ENCODE assay signal across 8 cellular contexts in genomic region chr1:116374340-116375164, GRCh38. TPM values are rescaled to one million over a fixed set of nuclear protein-coding genes. Genes with fewer than 3 reads are reported as not detected.
DNase-seq lines count a peak whose midpoint lies in the region; ATAC-seq, FAIRE-seq and TF ChIP-seq lines count a peak whose summit lies in the region.

No MANE protein-coding gene starts in this region.

- H3K4me3 ChIP-seq in A549, result peak overlapping the region; percentile 99
- H3K4me3 ChIP-seq in heart left ventricle, result peak overlapping the region; percentile 73 to 95 (median 88)
- peak overlapping the region; percentile 63 to 99 (median 96) for H3K4me3 ChIP-seq in sigmoid colon

- intact Hi-C loops in activated T-helper 2 cell treated with anti-CD3 and anti-CD28 coated beads, Interferon-gamma antibody, Interleukin-2, Interleukin-4, amounts not matched to agents 10 μg/mL and 5 μg/mL and 100 μg/mL, durations not matched to agents 14 hours and 24 hours and 36 hours (cut with micrococcal nuclease), result loop anchor here (5.0 to 10.0 kb wide), 11 partner anchors 63 to 1553 kb away; partner anchors contain the start of genes CD101, GDAP2, TENT5C and WDR3
- intact Hi-C loops in heart left ventricle (cut with DNase I) (loop anchor here in 8 of 10 donors (5.0 to 10.0 kb wide), 9 partner anchors 38 to 222 kb away; partner anchors contain the start of gene CD58 (in 2 of the 8)), sigmoid colon (cut with DNase I) (loop anchor here (5.0 to 10.0 kb wide), 3 partner anchors 198 to 540 kb away; partner anchors contain the start of gene CD58)

- ATAC-seq in A549, result no peak
- no peak for ATAC-seq in heart left ventricle
- no peak for ATAC-seq in HG03469 (IDR thresholded peaks at IDR 0.05; ENCODE audit: unreplicated experiment)
- no peak for ATAC-seq in HG03159 (IDR thresholded peaks at IDR 0.05; ENCODE audit: unreplicated experiment)

- H3K36me3 Mint-ChIP-seq in HFFc6 (ENCODE audit: low read depth), result no peaks in the 10 kb centered on the region; the same call in 1 of the 2 replicates
- H3K36me3 Mint-ChIP-seq in activated T-helper 2 cell treated with anti-CD3 and anti-CD28 coated beads, Interferon-gamma antibody, Interleukin-2, Interleukin-4, amounts not matched to agents 10 μg/mL and 5 μg/mL and 100 μg/mL, durations not matched to agents 14 hours and 24 hours and 36 hours (ENCODE audit: low read depth), result peaks cover 28% of the 10 kb centered on the region

- TF ChIP-seq CTCF in A549 (IDR thresholded peaks at IDR 0.05) (no peak), HFFc6 (IDR thresholded peaks at IDR 0.05) (no peak), heart left ventricle (IDR thresholded peaks at IDR 0.05) (no peak), sigmoid colon (IDR thresholded peaks at IDR 0.05) (no peak)

- 58% methylated on average over 26 of the region's 26 CpGs for WGBS in A549 (ENCODE audit: missing lambda C conversion rate)
- WGBS in heart left ventricle, 4 donors, result 9 to 22% (median 12%) methylated on average over 22 to 26 of the region's 26 CpGs
- WGBS in sigmoid colon, 2 donors, result 4 to 19% methylated on average over 26 of the region's 26 CpGs

- H3K27me3 Mint-ChIP-seq in HFFc6 (ENCODE audit: insufficient read depth), result peaks cover 13% of the 10 kb centered on the region
- H3K27me3 Mint-ChIP-seq in activated T-helper 2 cell treated with anti-CD3 and anti-CD28 coated beads, Interferon-gamma antibody, Interleukin-2, Interleukin-4, amounts not matched to agents 10 μg/mL and 5 μg/mL and 100 μg/mL, durations not matched to agents 14 hours and 24 hours and 36 hours (ENCODE audit: low read depth), result peaks cover 23% of the 10 kb centered on the region

- H3K4me2 ChIP-seq in A549, result peak overlapping the region; percentile 93

- H3K9me3 Mint-ChIP-seq in HFFc6, result no peaks in the 10 kb centered on the region
- no peaks in the 10 kb centered on the region for H3K9me3 Mint-ChIP-seq in activated T-helper 2 cell treated with anti-CD3 and anti-CD28 coated beads, Interferon-gamma antibody, Interleukin-2, Interleukin-4, amounts not matched to agents 10 μg/mL and 5 μg/mL and 100 μg/mL, durations not matched to agents 14 hours and 24 hours and 36 hours

- H3K27ac Mint-ChIP-seq in HFFc6, result peak overlapping the region; percentile 89
- H3K27ac Mint-ChIP-seq in activated T-helper 2 cell treated with anti-CD3 and anti-CD28 coated beads, Interferon-gamma antibody, Interleukin-2, Interleukin-4, amounts not matched to agents 10 μg/mL and 5 μg/mL and 100 μg/mL, durations not matched to agents 14 hours and 24 hours and 36 hours, result peak overlapping the region; percentile 87

- POLR2A ChIA-PET in A549 (lab: Yijun Ruan, JAX), result no interaction called here

- no peak for TF ChIP-seq EP300 in A549 (IDR thresholded peaks at IDR 0.05)
- no peak for TF ChIP-seq EP300 in sigmoid colon (IDR thresholded peaks at IDR 0.05)

- CTCF ChIA-PET in A549 (lab: Yijun Ruan, JAX), result interaction anchor here (1.5 kb wide), 1 partner anchor 125 kb away, joined by 4 read pairs; no protein-coding TSS in a partner anchor

- TF ChIP-seq RAD21 in A549 (conservative IDR thresholded peaks at IDR 0.05 in 1 of 2, IDR thresholded peaks at IDR 0.05 in 1 of 2), result no peak

- TF ChIP-seq POLR2A in A549 (IDR thresholded peaks at IDR 0.05; ENCODE audit: low read length), result no peak
- TF ChIP-seq POLR2A in heart left ventricle (IDR thresholded peaks at IDR 0.05), result no peak
- TF ChIP-seq POLR2A in sigmoid colon (IDR thresholded peaks at IDR 0.05), result no peak

- H3K4me3 Mint-ChIP-seq in HFFc6, result peak overlapping the region; percentile 98
- H3K4me3 Mint-ChIP-seq in activated T-helper 2 cell treated with anti-CD3 and anti-CD28 coated beads, Interferon-gamma antibody, Interleukin-2, Interleukin-4, amounts not matched to agents 10 μg/mL and 5 μg/mL and 100 μg/mL, durations not matched to agents 14 hours and 24 hours and 36 hours (ENCODE audit: low read depth), result peak overlapping the region; percentile 95

- H3K9me3 ChIP-seq in A549 (no peaks in the 10 kb centered on the region), heart left ventricle (no peaks in the 10 kb centered on the region), sigmoid colon (no peaks in the 10 kb centered on the region)

- H3K4me1 ChIP-seq in A549, result peaks cover 51% of the 10 kb centered on the region
- peaks cover 7 to 66% (median 57%) of the 10 kb centered on the region in 12 donors for H3K4me1 ChIP-seq in heart left ventricle
- H3K4me1 ChIP-seq in sigmoid colon, result peaks cover 0 to 62% (median 57%) of the 10 kb centered on the region in 4 donors

- H3K27me3 ChIP-seq in heart left ventricle (no peaks in the 10 kb centered on the region), sigmoid colon (no peaks in the 10 kb centered on the region)

- DNase-seq in A549 (ENCODE audit: low read depth in 1 of 2, low spot score in 1 of 2) (no peak), HFFc6 (no peak), heart left ventricle (peak in 1 of 5 donors; percentile 34), sigmoid colon (no peak), hepatic stellate cell (ENCODE audit: low spot score) (no peak)
- no peak for DNase-seq in activated T-helper 2 cell treated with anti-CD3 and anti-CD28 coated beads, Interferon-gamma antibody, Interleukin-2, Interleukin-4, amounts not matched to agents 10 μg/mL and 5 μg/mL and 100 μg/mL, durations not matched to agents 14 hours and 24 hours and 36 hours (ENCODE audit: low spot score)

- no peak for FAIRE-seq in A549 (lab: Jason Lieb, UNC)

- H3K36me3 ChIP-seq in heart left ventricle (no peaks in the 10 kb centered on the region), sigmoid colon (no peaks in the 10 kb centered on the region)

- H3K4me1 Mint-ChIP-seq in HFFc6 (ENCODE audit: low read depth), result peaks cover 56% of the 10 kb centered on the region
- peaks cover 48% of the 10 kb centered on the region for H3K4me1 Mint-ChIP-seq in activated T-helper 2 cell treated with anti-CD3 and anti-CD28 coated beads, Interferon-gamma antibody, Interleukin-2, Interleukin-4, amounts not matched to agents 10 μg/mL and 5 μg/mL and 100 μg/mL, durations not matched to agents 14 hours and 24 hours and 36 hours (ENCODE audit: low read depth)

- H3K27ac ChIP-seq in A549, result peak overlapping the region; percentile 93 to 97
- peak overlapping the region; percentile 89 to 99 (median 97) for H3K27ac ChIP-seq in heart left ventricle
- peak overlapping the region; percentile 80 to 98 (median 95) for H3K27ac ChIP-seq in sigmoid colon

TF ChIP-seq in A549, 52 proteins besides CTCF, POLR2A, EP300 and RAD21:
- TF ChIP-seq HOXB13 (CRISPR knock-in tag; IDR thresholded peaks at IDR 0.05; ENCODE audit: low read depth), result no peak

RNA-seq across cellular contexts. Expression of gene ATP1A1, which starts 1.5 kb away (rescaled TPM):
- polyA plus RNA-seq in A549 (2011; rRNA removed) (171 and 188 TPM in 2 replicates), A549 (2017; fragmentation: RNase III; extraction: RNeasy Plus Mini Kit Qiagen cat#74134 plus additional on column Dnase treatment) (109 to 124 TPM (median 119 TPM) in 3 replicates), heart left ventricle (100 to 1,000 TPM; 115 to 896 TPM), sigmoid colon (1,000 to 10,000 TPM in 1 of 3 donors, 100 to 1,000 TPM in 2; 260 to 1,099 (median 270) TPM)
- 86.8 and 87.2 TPM in 2 replicates for polyA plus RNA-seq in A549 (2012; cell fraction: cytosol; rRNA removed)
- 122 and 143 TPM in 2 replicates for polyA plus RNA-seq in A549 (2012; cell fraction: nucleus; rRNA removed)
- polyA minus RNA-seq in A549 (2011; rRNA and poly(A)+ RNA removed), result 205 and 248 TPM in 2 replicates
- total RNA-seq in HFFc6 (2021; fragmentation: NEBNext Ultra II Directional; extraction: Animal tissue kit (Norgen Biotek cat#: 25700)), result 100 to 1,000 TPM; 192 to 244 (median 222) TPM
- total RNA-seq in activated T-helper 2 cell treated with anti-CD3 and anti-CD28 coated beads, Interferon-gamma antibody, Interleukin-2, Interleukin-4, amounts not matched to agents 10 μg/mL and 5 μg/mL and 100 μg/mL, durations not matched to agents 14 hours and 24 hours and 36 hours, result 196 and 200 TPM in 2 replicates
- total RNA-seq in heart left ventricle (100 to 1,000 TPM; 175 to 436 (median 241) TPM), sigmoid colon (100 to 1,000 TPM in 1 of 4 donors, 10 to 100 TPM in 3; 88.6 to 101 (median 91.8) TPM)
